ENCODE assay signal across 1 cellular context in the genomic region with DNA sequence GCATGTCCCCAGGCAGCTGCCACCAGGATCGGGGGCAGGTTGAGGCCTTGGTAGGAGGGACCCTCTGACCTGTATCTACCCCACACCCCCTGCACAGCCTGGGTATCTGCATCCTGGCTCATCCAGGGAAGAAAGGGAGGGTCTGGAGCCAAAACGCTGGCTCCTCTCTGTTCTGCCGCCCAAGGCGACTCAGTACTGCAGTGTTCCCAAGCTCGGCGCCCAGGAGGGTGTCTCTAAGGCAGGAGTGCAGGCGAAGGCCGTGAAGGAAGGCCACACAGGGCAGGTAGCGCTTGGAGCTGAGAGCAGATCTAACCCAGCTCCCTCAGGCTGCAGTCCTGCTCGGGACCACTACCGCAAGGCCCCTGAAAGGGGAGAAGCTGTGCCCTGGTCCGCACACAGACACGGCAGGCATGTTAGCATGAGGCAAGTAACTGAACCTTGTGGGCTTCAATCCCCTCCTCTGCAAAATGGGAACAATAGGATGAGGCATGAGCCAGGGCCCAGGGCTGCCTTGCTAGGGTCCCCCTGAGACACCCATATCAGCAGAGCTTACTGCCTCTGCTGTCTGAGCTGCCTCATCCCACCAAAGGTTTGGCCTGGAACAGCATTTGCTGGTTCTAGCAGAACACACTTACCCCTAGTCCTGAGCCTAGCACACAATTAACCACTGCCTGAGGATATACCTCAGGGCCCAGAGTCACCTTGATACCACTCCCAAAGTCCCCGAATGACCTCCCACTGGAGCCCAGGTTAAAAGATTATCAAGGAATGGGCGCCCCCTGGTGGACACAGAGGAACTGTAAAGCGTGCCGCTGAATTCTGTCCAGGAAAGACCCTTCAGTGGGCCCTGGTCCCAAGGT.
A peak's percentile ranks its signal among the peaks of the same experiment; 100 is the strongest.
TF ChIP-seq lines count a peak whose summit lies in the region.

No MANE protein-coding gene starts in this region.

TF ChIP-seq in GM12878, 131 proteins besides CTCF, POLR2A, EP300 and RAD21 (continued from another document):
- TF ChIP-seq RUNX3 (IDR thresholded peaks at IDR 0.05; ENCODE audit: low read length) (no peak), FOS (IDR thresholded peaks at IDR 0.05; ENCODE audit: borderline replicate concordance, extremely low read depth, insufficient read length) (no peak), YY1 (IDR thresholded peaks at IDR 0.05; ENCODE audit: low read depth, low read length) (0 out of 2 replicates have a peak, but pooled peaks have one; percentile 38), ZNF384 (IDR thresholded peaks at IDR 0.05; ENCODE audit: borderline replicate concordance, low read depth, low read length) (no peak), CHD4 (IDR thresholded peaks at IDR 0.05) (no peak), BRCA1 (IDR thresholded peaks at IDR 0.05; ENCODE audit: low read depth, low read length) (no peak), TCF3 (IDR thresholded peaks at IDR 0.05; ENCODE audit: borderline replicate concordance, insufficient read depth, low read depth, low read length) (no peak), E2F8 (IDR thresholded peaks at IDR 0.05; ENCODE audit: low read depth, partially characterized antibody) (no peak), E4F1 (IDR thresholded peaks at IDR 0.05; ENCODE audit: borderline replicate concordance, partially characterized antibody) (no peak), RAD51 (IDR thresholded peaks at IDR 0.05) (no peak), CBX5 (IDR thresholded peaks at IDR 0.05; ENCODE audit: low read depth) (no peak), NBN (IDR thresholded peaks at IDR 0.05) (no peak), CHD1 (IDR thresholded peaks at IDR 0.05; ENCODE audit: low read depth, low read length) (no peak), FOXK2 (IDR thresholded peaks at IDR 0.05) (no peak), SRF (IDR thresholded peaks at IDR 0.05; ENCODE audit: low read depth in 2 of 2, low read length in 2 of 2) (no peak), MTA3 (IDR thresholded peaks at IDR 0.05; ENCODE audit: borderline replicate concordance, low read length) (no peak), CEBPB (IDR thresholded peaks at IDR 0.05; ENCODE audit: borderline replicate concordance in 1 of 2, low read depth in 2 of 2, low read length in 2 of 2) (no peak), ZBTB40 (IDR thresholded peaks at IDR 0.05; ENCODE audit: borderline replicate concordance) (no peak), POU2F2 (IDR thresholded peaks at IDR 0.05; ENCODE audit: borderline replicate concordance, low read depth, low read length) (no peak), ZZZ3 (IDR thresholded peaks at IDR 0.05; ENCODE audit: control insufficient read depth, insufficient read length, low read depth) (no peak), SMAD1 (IDR thresholded peaks at IDR 0.05; ENCODE audit: low read depth, partially characterized antibody) (no peak), SKIL (IDR thresholded peaks at IDR 0.05; ENCODE audit: low read depth, poor library complexity, severe bottlenecking) (no peak), ZSCAN29 (IDR thresholded peaks at IDR 0.05) (no peak), MEF2A (IDR thresholded peaks at IDR 0.05; ENCODE audit: insufficient read depth, low read depth, low read length) (0 out of 2 replicates have a peak, but pooled peaks have one; percentile 29), MAX (IDR thresholded peaks at IDR 0.05; ENCODE audit: low read depth, low read length) (no peak), DPF2 (IDR thresholded peaks at IDR 0.05) (no peak), SMAD5 (IDR thresholded peaks at IDR 0.05; ENCODE audit: low read depth) (no peak; the same call in 1 of the 2 replicates), PAX8 (IDR thresholded peaks at IDR 0.05) (no peak), KDM1A (IDR thresholded peaks at IDR 0.05; ENCODE audit: borderline replicate concordance) (no peak), BCL11A (IDR thresholded peaks at IDR 0.05; ENCODE audit: low read depth, low read length) (no peak), LARP7 (IDR thresholded peaks at IDR 0.05) (no peak), TAF1 (IDR thresholded peaks at IDR 0.05; ENCODE audit: borderline replicate concordance, low read depth, low read length) (0 out of 2 replicates have a peak, but pooled peaks have one; percentile 23), HDGF (IDR thresholded peaks at IDR 0.05) (0 out of 2 replicates have a peak, but pooled peaks have one; percentile 21), NRF1 (conservative IDR thresholded peaks at IDR 0.05; ENCODE audit: low read depth, low read length) (no peak)
- TF ChIP-seq, protein P1, sequence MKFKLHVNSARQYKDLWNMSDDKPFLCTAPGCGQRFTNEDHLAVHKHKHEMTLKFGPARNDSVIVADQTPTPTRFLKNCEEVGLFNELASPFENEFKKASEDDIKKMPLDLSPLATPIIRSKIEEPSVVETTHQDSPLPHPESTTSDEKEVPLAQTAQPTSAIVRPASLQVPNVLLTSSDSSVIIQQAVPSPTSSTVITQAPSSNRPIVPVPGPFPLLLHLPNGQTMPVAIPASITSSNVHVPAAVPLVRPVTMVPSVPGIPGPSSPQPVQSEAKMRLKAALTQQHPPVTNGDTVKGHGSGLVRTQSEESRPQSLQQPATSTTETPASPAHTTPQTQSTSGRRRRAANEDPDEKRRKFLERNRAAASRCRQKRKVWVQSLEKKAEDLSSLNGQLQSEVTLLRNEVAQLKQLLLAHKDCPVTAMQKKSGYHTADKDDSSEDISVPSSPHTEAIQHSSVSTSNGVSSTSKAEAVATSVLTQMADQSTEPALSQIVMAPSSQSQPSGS (IDR thresholded peaks at IDR 0.05; ENCODE audit: low read length), result no peak
